Comparison of ENCODE assay signal across 8 cellular contexts in the genomic region with DNA sequence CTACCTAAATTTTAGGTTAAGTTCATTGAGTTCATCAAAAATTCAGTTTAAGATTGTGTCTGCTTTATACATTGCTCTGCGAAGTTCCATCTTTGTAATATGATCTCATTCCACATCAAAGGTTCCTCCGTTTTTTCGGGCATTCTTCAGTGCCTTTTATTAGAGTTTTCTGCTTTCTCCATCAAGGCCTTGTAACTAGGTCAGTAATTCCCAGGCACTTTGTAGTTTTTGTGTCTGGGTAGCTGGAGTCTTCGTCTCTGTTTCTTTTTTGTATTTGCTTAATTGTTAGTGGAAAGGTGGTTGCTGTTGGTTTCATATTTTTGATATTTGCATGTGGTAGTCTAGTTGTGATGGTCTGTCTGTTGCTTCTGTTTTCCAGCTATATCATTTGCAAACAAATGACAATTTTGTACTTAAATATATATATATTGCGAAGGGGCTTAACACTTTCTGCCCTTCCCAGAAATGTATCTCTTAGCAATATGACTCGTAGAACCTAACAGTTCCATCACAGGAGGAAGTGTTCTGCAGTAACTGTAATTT.
DNase-seq lines count a peak whose midpoint lies in the region; ATAC-seq and TF ChIP-seq lines count a peak whose summit lies in the region.

No MANE protein-coding gene starts in this region.

- peak overlapping the region in 3 of 4 donors; percentile 3 to 39 (median 29) for H3K27ac ChIP-seq in tibial nerve

- H3K4me1 Mint-ChIP-seq in activated naive CD4-positive, alpha-beta T cell treated with anti-CD3 and anti-CD28 coated beads, Interleukin-2, amount 10 ng/mL, durations not matched to agents 7 days and 5 days, result peaks cover 64% of the 10 kb centered on the region
- peaks cover 21% of the 10 kb centered on the region for H3K4me1 Mint-ChIP-seq in glutamatergic neuron (ENCODE audit: low read depth, unreplicated experiment)

- no peak for DNase-seq in activated naive CD4-positive, alpha-beta T cell treated with anti-CD3 and anti-CD28 coated beads, Interleukin-2, amount 10 ng/mL, durations not matched to agents 7 days and 5 days
- no peak for DNase-seq in activated naive CD4-positive, alpha-beta T cell treated with Interleukin-2 at 50 U/mL for 16 hours
- DNase-seq in choroid plexus epithelial cell (ENCODE audit: low read depth), result peak; percentile 34
- DNase-seq in tibial nerve (ENCODE audit: low spot score in 2 of 2), result no peak
- no peak for DNase-seq in glutamatergic neuron
- no peak for DNase-seq in GM20000 (ENCODE audit: low spot score)
- no peak for DNase-seq in SIG-M5 (lab: John Stamatoyannopoulos, UW)

- peak overlapping the region; percentile 87 for H3K27ac Mint-ChIP-seq in activated naive CD4-positive, alpha-beta T cell treated with anti-CD3 and anti-CD28 coated beads, Interleukin-2, amount 10 ng/mL, durations not matched to agents 7 days and 5 days
- no peak overlapping the region for H3K27ac Mint-ChIP-seq in glutamatergic neuron (ENCODE audit: unreplicated experiment)

- H3K9me3 ChIP-seq in tibial nerve, result no peaks in the 10 kb centered on the region

- peaks cover 50% of the 10 kb centered on the region for H3K36me3 Mint-ChIP-seq in activated naive CD4-positive, alpha-beta T cell treated with anti-CD3 and anti-CD28 coated beads, Interleukin-2, amount 10 ng/mL, durations not matched to agents 7 days and 5 days
- H3K36me3 Mint-ChIP-seq in glutamatergic neuron (ENCODE audit: unreplicated experiment), result no peaks in the 10 kb centered on the region

- no peak for TF ChIP-seq CTCF in choroid plexus epithelial cell (conservative IDR thresholded peaks at IDR 0.05; ENCODE audit: low read depth, low read length)
- no peak for TF ChIP-seq CTCF in tibial nerve (IDR thresholded peaks at IDR 0.05)
- no peak for TF ChIP-seq CTCF in glutamatergic neuron (IDR thresholded peaks at IDR 0.05; ENCODE audit: partially characterized antibody, unreplicated experiment)
- no peak for TF ChIP-seq CTCF in GM20000 (IDR thresholded peaks at IDR 0.05; ENCODE audit: extremely low read depth, missing control alignments)

- peaks cover 0 to 12% (median 0%) of the 10 kb centered on the region in 3 donors for H3K36me3 ChIP-seq in tibial nerve

- TF ChIP-seq POLR2A in tibial nerve (IDR thresholded peaks at IDR 0.05), result no peak

- WGBS in tibial nerve, 2 donors, result 51% methylated on average over 6 of the region's 6 CpGs

- CTCF ChIA-PET in activated naive CD4-positive, alpha-beta T cell treated with anti-CD3 and anti-CD28 coated beads, Interleukin-2, amount 10 ng/mL, durations not matched to agents 7 days and 5 days (lab: Charles Lee), result interaction anchor here (1.9 kb wide), 1 partner anchor 105 kb away, joined by 6 read pairs; no protein-coding TSS in a partner anchor

- ATAC-seq in HG03354 (IDR thresholded peaks at IDR 0.05; ENCODE audit: poor library complexity, severe bottlenecking, unreplicated experiment), result peak; percentile 42

- no peak for TF ChIP-seq EP300 in tibial nerve (IDR thresholded peaks at IDR 0.05)

- H3K27me3 ChIP-seq in tibial nerve, result no peaks in the 10 kb centered on the region

- no peaks in the 10 kb centered on the region for H3K27me3 Mint-ChIP-seq in activated naive CD4-positive, alpha-beta T cell treated with anti-CD3 and anti-CD28 coated beads, Interleukin-2, amount 10 ng/mL, durations not matched to agents 7 days and 5 days
- peaks cover 5% of the 10 kb centered on the region for H3K27me3 Mint-ChIP-seq in glutamatergic neuron (ENCODE audit: unreplicated experiment)

- H3K4me3 Mint-ChIP-seq in activated naive CD4-positive, alpha-beta T cell treated with anti-CD3 and anti-CD28 coated beads, Interleukin-2, amount 10 ng/mL, durations not matched to agents 7 days and 5 days, result peak overlapping the region; percentile 47
- H3K4me3 Mint-ChIP-seq in glutamatergic neuron (ENCODE audit: unreplicated experiment), result no peak overlapping the region

- peaks cover 0 to 23% (median 15%) of the 10 kb centered on the region in 4 donors for H3K4me1 ChIP-seq in tibial nerve

- H3K4me3 ChIP-seq in choroid plexus epithelial cell (ENCODE audit: low read depth, low read length) (no peak overlapping the region), tibial nerve (no peak overlapping the region)

- no peaks in the 10 kb centered on the region for H3K9me3 Mint-ChIP-seq in activated naive CD4-positive, alpha-beta T cell treated with anti-CD3 and anti-CD28 coated beads, Interleukin-2, amount 10 ng/mL, durations not matched to agents 7 days and 5 days
- H3K9me3 Mint-ChIP-seq in glutamatergic neuron (ENCODE audit: unreplicated experiment), result peaks cover 5% of the 10 kb centered on the region
